Comparison of ENCODE assay signal across 35 cellular contexts in the genomic region with DNA sequence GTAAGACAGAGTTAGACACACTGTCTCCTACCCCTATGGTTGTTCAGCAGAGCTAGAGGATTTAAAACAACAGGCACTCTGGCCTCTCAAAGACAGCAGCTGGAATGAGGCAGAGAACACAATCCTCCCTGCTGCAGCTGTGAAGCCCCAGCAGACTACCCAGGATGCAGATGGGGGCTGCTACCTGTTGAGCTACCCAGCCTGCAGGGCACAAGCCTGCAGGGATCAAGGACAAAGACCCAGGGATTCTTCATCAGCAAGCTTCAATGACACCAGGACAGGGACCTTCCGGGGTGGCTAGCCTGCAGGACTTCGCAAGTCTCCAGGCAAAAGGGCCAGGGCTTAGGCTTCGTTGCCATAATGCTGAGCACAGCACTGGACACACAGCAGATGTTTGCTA. TPM values are rescaled to one million over a fixed set of nuclear protein-coding genes. Genes with fewer than 3 reads are reported as not detected.
"Had no signal": no experiment of that assay in that cellular context is flagged by ENCODE, and none has a peak within 500 bp of the region (broad histone marks: within the 10 kb centered on the region; RNA-seq: fewer than 3 reads in every experiment).

No MANE protein-coding gene starts in this region.

- H3K4me3 ChIP-seq: cardiac muscle cell, Peyer's patch, SJSA1 had no signal

- H3K36me3 ChIP-seq: cardiac muscle cell, Peyer's patch, SJSA1 had no signal

- H3K27ac Mint-ChIP-seq: activated CD4-positive, alpha-beta memory T cell treated with anti-CD3 and anti-CD28 coated beads, Interleukin-2, amount 10 ng/mL, durations not matched to agents 7 days and 5 days; activated CD8-positive, alpha-beta memory T cell treated with anti-CD3 and anti-CD28 coated beads, Interleukin-2, amount 10 ng/mL, durations not matched to agents 7 days and 5 days; activated naive CD4-positive, alpha-beta T cell treated with anti-CD3 and anti-CD28 coated beads, Interleukin-2, amount 10 ng/mL, durations not matched to agents 7 days and 5 days; activated naive CD8-positive, alpha-beta T cell treated with anti-CD3 and anti-CD28 coated beads for 36 hours had no signal

- H3K27me3 ChIP-seq: cardiac muscle cell, Peyer's patch had no signal

- ATAC-seq: activated CD8-positive, alpha-beta memory T cell treated with anti-CD3 and anti-CD28 coated beads, Interleukin-2, amount 10 ng/mL, durations not matched to agents 7 days and 5 days; PC-3 had no signal

- H3K4me2 ChIP-seq: KMS-11 had no signal

- H3K9ac ChIP-seq: KMS-11 had no signal

- DNase-seq: activated CD4-positive, alpha-beta memory T cell treated with anti-CD3 and anti-CD28 coated beads, Interleukin-2, amount 10 ng/mL, durations not matched to agents 7 days and 5 days; activated CD4-positive, alpha-beta T cell treated with anti-CD3 and anti-CD28 coated beads for 1 hour; activated CD4-positive, alpha-beta T cell treated with anti-CD3 and anti-CD28 coated beads for 48 hours; activated CD4-positive, CD25-positive, alpha-beta regulatory T cell; activated CD8-positive, alpha-beta memory T cell treated with anti-CD3 and anti-CD28 coated beads for 24 hours; activated CD8-positive, alpha-beta memory T cell treated with anti-CD3 and anti-CD28 coated beads, Interleukin-2, amount 10 ng/mL, durations not matched to agents 7 days and 5 days; activated CD8-positive, alpha-beta memory T cell treated with anti-CD3 and anti-CD28 coated beads, Interleukin-2, amount 50 U/mL, for 48 hours; activated effector memory CD4-positive, alpha-beta T cell treated with Interleukin-2 at 50 U/mL for 16 hours; activated naive CD4-positive, alpha-beta T cell treated with anti-CD3 and anti-CD28 coated beads, Interleukin-2, amount 10 ng/mL, durations not matched to agents 7 days and 5 days; activated naive CD8-positive, alpha-beta T cell treated with anti-CD3 and anti-CD28 coated beads for 36 hours; activated T-cell treated with anti-CD3 and anti-CD28 coated beads, Interleukin-2, amount 50 U/mL, for 48 hours; amniotic stem cell; aorta; MM.1S; MV-4-11; NCI-H1092; NCI-H187 treated with DMSO at 0.1 percent for 48 hours; NCI-H2081; NCI-H2171 treated with DMSO at 0.1 percent for 48 hours; NCI-H2227 treated with DMSO at 0.1 percent for 48 hours; NCI-H446; NCI-H510A treated with DMSO at 0.1 percent for 48 hours; PC-3; Peyer's patch; RPMI8226; SHP77 treated with DMSO at 0.1 percent for 48 hours; SW 1271; T-helper 1 cell; T-helper 2 cell; T-helper 9 cell had no signal

- H3K4me1 ChIP-seq: Peyer's patch, SJSA1 had no signal

- H3K4me3 Mint-ChIP-seq: activated CD4-positive, alpha-beta memory T cell treated with anti-CD3 and anti-CD28 coated beads, Interleukin-2, amount 10 ng/mL, durations not matched to agents 7 days and 5 days; activated CD8-positive, alpha-beta memory T cell treated with anti-CD3 and anti-CD28 coated beads, Interleukin-2, amount 10 ng/mL, durations not matched to agents 7 days and 5 days; activated naive CD4-positive, alpha-beta T cell treated with anti-CD3 and anti-CD28 coated beads, Interleukin-2, amount 10 ng/mL, durations not matched to agents 7 days and 5 days; activated naive CD8-positive, alpha-beta T cell treated with anti-CD3 and anti-CD28 coated beads for 36 hours had no signal

- H3K27ac ChIP-seq: cardiac muscle cell, KMS-11, Peyer's patch, SJSA1, VCaP had no signal

- H3K9me3 ChIP-seq: Peyer's patch, SJSA1 had no signal

- H3K4me1 Mint-ChIP-seq: activated CD4-positive, alpha-beta memory T cell treated with anti-CD3 and anti-CD28 coated beads, Interleukin-2, amount 10 ng/mL, durations not matched to agents 7 days and 5 days; activated CD8-positive, alpha-beta memory T cell treated with anti-CD3 and anti-CD28 coated beads, Interleukin-2, amount 10 ng/mL, durations not matched to agents 7 days and 5 days; activated naive CD4-positive, alpha-beta T cell treated with anti-CD3 and anti-CD28 coated beads, Interleukin-2, amount 10 ng/mL, durations not matched to agents 7 days and 5 days; activated naive CD8-positive, alpha-beta T cell treated with anti-CD3 and anti-CD28 coated beads for 36 hours had no signal

- H3K9me3 Mint-ChIP-seq: activated CD4-positive, alpha-beta memory T cell treated with anti-CD3 and anti-CD28 coated beads, Interleukin-2, amount 10 ng/mL, durations not matched to agents 7 days and 5 days; activated naive CD4-positive, alpha-beta T cell treated with anti-CD3 and anti-CD28 coated beads, Interleukin-2, amount 10 ng/mL, durations not matched to agents 7 days and 5 days; activated naive CD8-positive, alpha-beta T cell treated with anti-CD3 and anti-CD28 coated beads for 36 hours had no signal

- H3K36me3 Mint-ChIP-seq: activated CD8-positive, alpha-beta memory T cell treated with anti-CD3 and anti-CD28 coated beads, Interleukin-2, amount 10 ng/mL, durations not matched to agents 7 days and 5 days; activated naive CD4-positive, alpha-beta T cell treated with anti-CD3 and anti-CD28 coated beads, Interleukin-2, amount 10 ng/mL, durations not matched to agents 7 days and 5 days; activated naive CD8-positive, alpha-beta T cell treated with anti-CD3 and anti-CD28 coated beads for 36 hours had no signal

RNA-seq across cellular contexts. Expression of a gene that starts 27.2 kb away (rescaled TPM):
- total RNA-seq: activated CD4-positive, alpha-beta memory T cell treated with anti-CD3 and anti-CD28 coated beads, Interleukin-2, amount 10 ng/mL, durations not matched to agents 7 days and 5 days; LHCN-M2 had no signal
